Comparison of ENCODE assay signal across 17 cellular contexts in genomic region chr17:75590849-75591721, GRCh38. TPM values are rescaled to one million over a fixed set of nuclear protein-coding genes. Genes with fewer than 3 reads are reported as not detected.
DNase-seq lines count a peak whose midpoint lies in the region; ATAC-seq, FAIRE-seq and TF ChIP-seq lines count a peak whose summit lies in the region.
"Had no signal": no experiment of that assay in that cellular context is flagged by ENCODE, and none has a peak within 500 bp of the region (broad histone marks: within the 10 kb centered on the region; RNA-seq: fewer than 3 reads in every experiment).

No MANE protein-coding gene starts in this region.

- no peak overlapping the region for H3K27ac ChIP-seq in OCI-LY7 (ENCODE audit: low read depth, low read length, poor library complexity, severe bottlenecking)

- no peaks in the 10 kb centered on the region for H3K36me3 Mint-ChIP-seq in activated T-cell treated with anti-CD3 and anti-CD28 coated beads, Interleukin-2, amount 50 U/mL, for 4 hours (ENCODE audit: insufficient read depth)
- H3K36me3 Mint-ChIP-seq in activated CD8-positive, alpha-beta T cell treated with anti-CD3 and anti-CD28 coated beads, Interleukin-2, amount 10 ng/mL, durations not matched to agents 7 days and 5 days (ENCODE audit: low read depth) = no peaks in the 10 kb centered on the region
- H3K36me3 Mint-ChIP-seq in naive thymus-derived CD8-positive, alpha-beta T cell = no peaks in the 10 kb centered on the region
- H3K36me3 Mint-ChIP-seq: activated naive CD8-positive, alpha-beta T cell treated with anti-CD3 and anti-CD28 coated beads for 36 hours had no signal

- FAIRE-seq in urothelium cell line (lab: Jason Lieb, UNC) = peak; percentile 32

- intact Hi-C loops in OCI-LY7 (cut with micrococcal nuclease; ENCODE audit: unreplicated experiment) = no loop called here

- CTCF ChIA-PET in activated CD8-positive, alpha-beta T cell treated with anti-CD3 and anti-CD28 coated beads, Interleukin-2, amount 10 ng/mL, durations not matched to agents 7 days and 5 days (lab: Charles Lee) = interaction anchor here (0.8 to 2.6 kb wide), 5 partner anchors 11 to 341 kb away, joined by 3 to 18 read pairs (median 4); partner anchors contain the start of genes SMIM5 and TSEN54
- CTCF ChIA-PET in OCI-LY7 (lab: Charles Lee; ENCODE audit: unreplicated experiment) = interaction anchor here (0.6 kb wide), 1 partner anchor 97 kb away, joined by 3 read pairs; no protein-coding TSS in a partner anchor

- POLR2A ChIA-PET in activated CD8-positive, alpha-beta T cell treated with anti-CD3 and anti-CD28 coated beads, Interleukin-2, amount 10 ng/mL, durations not matched to agents 7 days and 5 days (lab: Charles Lee) = interaction anchor here (0.6 to 1.4 kb wide), 4 partner anchors 10 to 302 kb away, joined by 3 to 6 read pairs (median 4); partner anchors contain the start of gene SLC25A19
- POLR2A ChIA-PET in naive thymus-derived CD8-positive, alpha-beta T cell (lab: Charles Lee) = interaction anchor here (0.8 to 1.1 kb wide), 3 partner anchors 10 to 185 kb away, joined by 3 read pairs; no protein-coding TSS in a partner anchor
- POLR2A ChIA-PET in OCI-LY7 (lab: Charles Lee) = interaction anchor here (1.3 kb wide), 1 partner anchor 20 kb away, joined by 5 read pairs; no protein-coding TSS in a partner anchor

- no peaks in the 10 kb centered on the region for H3K9me3 ChIP-seq in OCI-LY7 (ENCODE audit: low read length)
- H3K9me3 ChIP-seq: MG63 had no signal

- H3K36me3 ChIP-seq in OCI-LY7 (ENCODE audit: insufficient read depth, low read length) = no peaks in the 10 kb centered on the region
- H3K36me3 ChIP-seq: MG63 had no signal

- H3K9me3 Mint-ChIP-seq in activated T-cell treated with anti-CD3 and anti-CD28 coated beads, Interleukin-2, amount 50 U/mL, for 4 hours = no peaks in the 10 kb centered on the region
- no peaks in the 10 kb centered on the region for H3K9me3 Mint-ChIP-seq in activated CD8-positive, alpha-beta T cell treated with anti-CD3 and anti-CD28 coated beads, Interleukin-2, amount 10 ng/mL, durations not matched to agents 7 days and 5 days (ENCODE audit: insufficient read depth)
- H3K9me3 Mint-ChIP-seq in naive thymus-derived CD8-positive, alpha-beta T cell = no peaks in the 10 kb centered on the region
- H3K9me3 Mint-ChIP-seq: activated naive CD8-positive, alpha-beta T cell treated with anti-CD3 and anti-CD28 coated beads for 36 hours had no signal

- H4K20me1 ChIP-seq in OCI-LY7 (ENCODE audit: insufficient read depth, low read length) = no peaks in the 10 kb centered on the region

- no peak overlapping the region for H3K4me2 ChIP-seq in OCI-LY7 (ENCODE audit: low read length)

- peak overlapping the region; percentile 6 for H3K4me3 Mint-ChIP-seq in activated T-cell treated with anti-CD3 and anti-CD28 coated beads, Interleukin-2, amount 50 U/mL, for 4 hours
- peak overlapping the region; percentile 3 for H3K4me3 Mint-ChIP-seq in activated CD8-positive, alpha-beta T cell treated with anti-CD3 and anti-CD28 coated beads, Interleukin-2, amount 10 ng/mL, durations not matched to agents 7 days and 5 days
- H3K4me3 Mint-ChIP-seq in naive thymus-derived CD8-positive, alpha-beta T cell = peak overlapping the region in 9 of 10 donors; percentile 22 to 76 (median 44)
- H3K4me3 Mint-ChIP-seq: activated naive CD8-positive, alpha-beta T cell treated with anti-CD3 and anti-CD28 coated beads for 36 hours had no signal

- peaks cover 7% of the 10 kb centered on the region for H3K4me1 Mint-ChIP-seq in activated T-cell treated with anti-CD3 and anti-CD28 coated beads, Interleukin-2, amount 50 U/mL, for 4 hours (ENCODE audit: low read depth)
- H3K4me1 Mint-ChIP-seq in activated CD8-positive, alpha-beta T cell treated with anti-CD3 and anti-CD28 coated beads, Interleukin-2, amount 10 ng/mL, durations not matched to agents 7 days and 5 days (ENCODE audit: low read depth) = peaks cover 24% of the 10 kb centered on the region
- H3K4me1 Mint-ChIP-seq in naive thymus-derived CD8-positive, alpha-beta T cell = peaks cover 3 to 20% (median 11%) of the 10 kb centered on the region in 4 donors

- no peak for TF ChIP-seq CTCF in OCI-LY7 (conservative IDR thresholded peaks at IDR 0.05; ENCODE audit: low read length)

- H3K27ac Mint-ChIP-seq in activated CD8-positive, alpha-beta T cell treated with anti-CD3 and anti-CD28 coated beads, Interleukin-2, amount 10 ng/mL, durations not matched to agents 7 days and 5 days = peak overlapping the region; percentile 32
- peak overlapping the region in 8 of 10 donors; percentile 33 to 84 (median 70) for H3K27ac Mint-ChIP-seq in naive thymus-derived CD8-positive, alpha-beta T cell
- H3K27ac Mint-ChIP-seq: activated naive CD8-positive, alpha-beta T cell treated with anti-CD3 and anti-CD28 coated beads for 36 hours had no signal

- ATAC-seq in activated T-cell treated with anti-CD3 and anti-CD28 coated beads, Interleukin-2, amount 50 U/mL, for 4 hours = no peak
- no peak for ATAC-seq in activated CD8-positive, alpha-beta T cell treated with anti-CD3 and anti-CD28 coated beads, Interleukin-2, amount 10 ng/mL, durations not matched to agents 7 days and 5 days
- ATAC-seq in naive thymus-derived CD8-positive, alpha-beta T cell = no peak
- no peak for ATAC-seq in GM21825 (IDR thresholded peaks at IDR 0.05; ENCODE audit: unreplicated experiment)

- peaks cover 2% of the 10 kb centered on the region for H3K27me3 Mint-ChIP-seq in activated T-cell treated with anti-CD3 and anti-CD28 coated beads, Interleukin-2, amount 50 U/mL, for 4 hours (ENCODE audit: low read depth)
- peaks cover 9% of the 10 kb centered on the region for H3K27me3 Mint-ChIP-seq in activated CD8-positive, alpha-beta T cell treated with anti-CD3 and anti-CD28 coated beads, Interleukin-2, amount 10 ng/mL, durations not matched to agents 7 days and 5 days (ENCODE audit: low read depth)
- H3K27me3 Mint-ChIP-seq in naive thymus-derived CD8-positive, alpha-beta T cell = no peaks in the 10 kb centered on the region
- H3K27me3 Mint-ChIP-seq: activated naive CD8-positive, alpha-beta T cell treated with anti-CD3 and anti-CD28 coated beads for 36 hours had no signal

- H3K4me3 ChIP-seq in OCI-LY7 (ENCODE audit: low read depth, low read length, poor library complexity, severe bottlenecking) = no peak overlapping the region
- H3K4me3 ChIP-seq: MG63 had no signal

- no peaks in the 10 kb centered on the region for H3K9me2 ChIP-seq in OCI-LY7 (ENCODE audit: insufficient read depth, low read length)

- BruUV-seq in OCI-LY7 (replicated peaks; lab: Mats Ljungman, UMichigan) = no TSS peak

- H3K4me1 ChIP-seq in OCI-LY7 (ENCODE audit: insufficient read depth, low read length, poor library complexity, severe bottlenecking) = peaks cover 21% of the 10 kb centered on the region

- H3K79me2 ChIP-seq in OCI-LY7 (ENCODE audit: insufficient read depth, low read depth, low read length) = no peaks in the 10 kb centered on the region

- no peak for DNase-seq in activated T-cell treated with anti-CD3 and anti-CD28 coated beads, Interleukin-2, amount 50 U/mL, for 4 hours
- DNase-seq in activated T-cell treated with anti-CD3 and anti-CD28 coated beads, Interleukin-2, amount 50 U/mL, for 1 hour = no peak
- peak; percentile 34 for DNase-seq in activated CD8-positive, alpha-beta T cell treated with anti-CD3 and anti-CD28 coated beads, Interleukin-2, amount 10 ng/mL, durations not matched to agents 7 days and 5 days
- no peak for DNase-seq in naive thymus-derived CD8-positive, alpha-beta T cell
- DNase-seq in urothelium cell line (ENCODE audit: low spot score) (no peak), SW480 (ENCODE audit: low spot score) (no peak), OCI-LY7 (ENCODE audit: low spot score) (no peak)
- DNase-seq: ACHN; activated CD8-positive, alpha-beta memory T cell treated with anti-CD3 and anti-CD28 coated beads, Interleukin-2, amount 50 U/mL, for 4 hours; activated naive CD8-positive, alpha-beta T cell treated with anti-CD3 and anti-CD28 coated beads for 36 hours; dermis blood vessel endothelial cell; MG63; NCI-H1694 treated with DMSO at 0.1 percent for 48 hours; NCI-H446; retina; stimulated activated CD4-positive, alpha-beta T cell treated with anti-CD3 and anti-CD28 coated beads, Interleukin-15, amount 100 ng/mL, for 24 hours had no signal

- H2AFZ ChIP-seq in OCI-LY7 (ENCODE audit: low read length) = no peak overlapping the region

RNA-seq across cellular contexts. Expression of gene MYO15B, which starts 3.5 kb away (rescaled TPM):
- total RNA-seq in activated T-cell treated with anti-CD3 and anti-CD28 coated beads, Interleukin-2, amount 50 U/mL, for 4 hours = 10 to 100 TPM in 2 of 3 donors, 1 to 10 TPM in 1; 9.3 to 29.6 (median 14.0) TPM
- 10 to 100 TPM; 26.9 to 27.8 TPM for total RNA-seq in activated CD8-positive, alpha-beta T cell treated with anti-CD3 and anti-CD28 coated beads, Interleukin-2, amount 10 ng/mL, durations not matched to agents 7 days and 5 days
- 100 to 1,000 TPM; 412 to 418 TPM for total RNA-seq in naive thymus-derived CD8-positive, alpha-beta T cell
- 1 to 10 TPM; 1.9 to 3.2 (median 2.5) TPM for polyA plus RNA-seq in naive thymus-derived CD8-positive, alpha-beta T cell
- total RNA-seq in OCI-LY7 (2014; rRNA removed; shearing (Covaris generic)) = 8.9 and 9.7 TPM in 2 replicates
- 17.7 and 19.2 TPM in 2 replicates for total RNA-seq in OCI-LY7 (2022)

RNA-seq across cellular contexts. Expression of gene SMIM5, which starts 42.1 kb away (rescaled TPM):
- under 1 TPM in 1 of 3 donors, not detected in 2; 0.24 TPM for total RNA-seq in activated T-cell treated with anti-CD3 and anti-CD28 coated beads, Interleukin-2, amount 50 U/mL, for 4 hours
- under 1 TPM in 1 of 2 experiments, not detected in 1; 0.31 TPM for total RNA-seq in activated CD8-positive, alpha-beta T cell treated with anti-CD3 and anti-CD28 coated beads, Interleukin-2, amount 10 ng/mL, durations not matched to agents 7 days and 5 days
- total RNA-seq in naive thymus-derived CD8-positive, alpha-beta T cell = 1 to 10 TPM in 1 of 2 experiments, under 1 TPM in 1; 0.82 to 1.3 TPM
- polyA plus RNA-seq in naive thymus-derived CD8-positive, alpha-beta T cell = under 1 TPM in 2 of 3 donors, not detected in 1; 0.06 to 0.13 TPM
- total RNA-seq in OCI-LY7 (2014; rRNA removed; shearing (Covaris generic)) = 0.06 TPM in 1 of 2 replicates, not detected in the other
- total RNA-seq in OCI-LY7 (2022) = not detected in 2 replicates
- total RNA-seq: dermis blood vessel endothelial cell had no signal

Comparison
In these comparisons a context has a peak if more than half of its experiments do, and no peak if none do; other contexts are left out.
1. RNA of gene MYO15B, which starts 3.5 kb away (total RNA-seq): 412 to 418 TPM in naive thymus-derived CD8-positive, alpha-beta T cell; 26.9 to 27.8 TPM in activated CD8-positive, alpha-beta T cell treated with anti-CD3 and anti-CD28 coated beads, Interleukin-2, amount 10 ng/mL, durations not matched to agents 7 days and 5 days, 8.9 to 19.2 TPM in OCI-LY7 and 9.3 to 29.6 TPM in activated T-cell treated with anti-CD3 and anti-CD28 coated beads, Interleukin-2, amount 50 U/mL, for 4 hours; every median in the first group is over 10 times any median in the second.
2. Peak in every context shown above with its lines, with median percentiles within 50 percentile points of each other: H3K4me3 Mint-ChIP-seq.